In the genomic region with DNA sequence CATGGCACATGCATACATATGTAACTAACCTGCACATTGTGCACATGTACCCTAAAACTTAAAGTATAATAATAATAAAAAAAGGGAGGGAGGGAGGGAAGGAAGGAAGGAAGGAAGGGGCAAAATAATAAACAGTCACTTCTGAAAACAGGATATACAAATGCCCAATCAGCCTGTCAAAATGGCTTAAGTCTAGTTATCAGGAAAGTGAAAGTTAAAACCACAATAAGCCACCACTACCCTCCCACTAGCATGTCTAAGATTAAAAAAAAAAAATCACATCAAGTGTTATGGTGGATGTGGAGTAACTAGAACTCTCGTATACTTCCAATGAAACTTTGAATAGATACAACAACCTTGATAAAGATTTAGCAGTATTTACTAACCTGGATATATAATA, we compare ENCODE assay signal across 14 cellular contexts.
"Had no signal": no experiment of that assay in that cellular context is flagged by ENCODE, and none has a peak within 500 bp of the region (broad histone marks: within the 10 kb centered on the region; RNA-seq: fewer than 3 reads in every experiment).

No MANE protein-coding gene starts in this region.

- DNase-seq: activated CD4-positive, alpha-beta T cell treated with anti-CD3 and anti-CD28 coated beads for 1 hour; activated gamma-delta T cell treated with Interleukin-2 at 50 U/mL for 16 hours; amniotic stem cell; effector CD8-positive, alpha-beta T cell; heart right ventricle; left lung; nephron progenitor cell; nucleus accumbens; posterior cingulate gyrus; sigmoid colon; stimulated activated CD4-positive, alpha-beta T cell treated with anti-CD3 and anti-CD28 coated beads, Interleukin-4, amount 100 ng/mL, for 4 hours; T-helper 9 cell; upper lobe of left lung had no signal

- ATAC-seq: heart right ventricle; left lung; stimulated activated memory B cell treated with anti-CD40 and anti-IgM and Interleukin-4, amounts not matched to agents 10 μg/mL and 1 μg/mL and 100 μg/mL, for 72 hours had no signal
